ENCODE assay signal across 8 cellular contexts in genomic region chr7:51141451-51141971, GRCh38.
A peak's percentile ranks its signal among the peaks of the same experiment; 100 is the strongest.
DNase-seq lines count a peak whose midpoint lies in the region; ATAC-seq and TF ChIP-seq lines count a peak whose summit lies in the region.

No MANE protein-coding gene starts in this region.

- H3K36me3 ChIP-seq in skeletal muscle tissue (ENCODE audit: control insufficient read depth in 3 of 3, insufficient read depth in 3 of 3, low read length in 3 of 3) (no peaks in the 10 kb centered on the region), A673 (ENCODE audit: insufficient read depth, low read length, poor library complexity, severe bottlenecking) (no peaks in the 10 kb centered on the region)

- intact Hi-C loops in CD4-positive, alpha-beta T cell (cut with DNase I, micrococcal nuclease), result loop anchor here (5.0 kb wide), 2 partner anchors 444 to 674 kb away; no protein-coding TSS in a partner anchor
- intact Hi-C loops in Right ventricle myocardium superior (cut with DNase I), result loop anchor here (5.0 to 10.0 kb wide), 3 partner anchors 357 to 527 kb away; partner anchors contain the start of gene GRB10
- intact Hi-C loops in A673 (cut with micrococcal nuclease; ENCODE audit: unreplicated experiment), result no loop called here

- no peak overlapping the region for H3K4me3 Mint-ChIP-seq in CD4-positive, alpha-beta T cell

- ATAC-seq in CD4-positive, alpha-beta T cell (ENCODE audit: poor library complexity), result peak; percentile 43
- peak; percentile 80 for ATAC-seq in Right ventricle myocardium superior (ENCODE audit: poor library complexity)
- no peak for ATAC-seq in GM18517 (IDR thresholded peaks at IDR 0.05; ENCODE audit: unreplicated experiment)
- no peak for ATAC-seq in HG02938 (IDR thresholded peaks at IDR 0.05; ENCODE audit: unreplicated experiment)

- POLR2A ChIA-PET in CD4-positive, alpha-beta T cell (lab: Charles Lee), result interaction anchor here (0.6 kb wide), 1 partner anchor 401 kb away, joined by 4 read pairs; no protein-coding TSS in a partner anchor
- POLR2A ChIA-PET in A673 (lab: Charles Lee; ENCODE audit: low non-redundant PET), result no interaction called here

- H3K9me3 ChIP-seq in CD4-positive, alpha-beta T cell (ENCODE audit: control insufficient read depth, low read length), result no peaks in the 10 kb centered on the region
- no peaks in the 10 kb centered on the region for H3K9me3 ChIP-seq in skeletal muscle tissue (ENCODE audit: control insufficient read depth in 3 of 3, low read length in 3 of 3)
- H3K9me3 ChIP-seq in A673 (ENCODE audit: low read depth, low read length, poor library complexity, severe bottlenecking), result no peaks in the 10 kb centered on the region

- no peak for TF ChIP-seq CTCF in CD4-positive, alpha-beta T cell (IDR thresholded peaks at IDR 0.05)
- no peak for TF ChIP-seq CTCF in A673 (conservative IDR thresholded peaks at IDR 0.05; ENCODE audit: low read depth, low read length)

- H3K4me1 ChIP-seq in skeletal muscle tissue (ENCODE audit: control insufficient read depth in 3 of 3, insufficient read depth in 3 of 3, low read length in 3 of 3) (peaks cover 2 to 11% (median 10%) of the 10 kb centered on the region in 3 donors), A673 (ENCODE audit: insufficient read depth, low read length, poor library complexity, severe bottlenecking) (no peaks in the 10 kb centered on the region)

- H3K4me3 ChIP-seq in skeletal muscle tissue (ENCODE audit: low read length in 3 of 3) (no peak overlapping the region), A673 (ENCODE audit: low read depth, low read length, poor library complexity, severe bottlenecking) (no peak overlapping the region)

- no peak for DNase-seq in CD4-positive, alpha-beta T cell
- DNase-seq in HT-29 (ENCODE audit: low spot score) (peak; percentile 52), SW480 (ENCODE audit: low spot score) (peak; percentile 51), Right ventricle myocardium superior (no peak), A673 (ENCODE audit: low spot score) (no peak)

- H3K4me1 Mint-ChIP-seq in CD4-positive, alpha-beta T cell (ENCODE audit: low read depth), result peaks cover 14% of the 10 kb centered on the region

- no peaks in the 10 kb centered on the region for H3K27me3 ChIP-seq in CD4-positive, alpha-beta T cell (ENCODE audit: control insufficient read depth, insufficient read depth, low read length)
- no peaks in the 10 kb centered on the region for H3K27me3 ChIP-seq in skeletal muscle tissue (ENCODE audit: control insufficient read depth in 3 of 3, insufficient read depth in 3 of 3, low read length in 3 of 3)
- H3K27me3 ChIP-seq in A673 (replicated peaks; ENCODE audit: insufficient read depth, low read depth, low read length, poor library complexity), result no peaks in the 10 kb centered on the region

- no peak overlapping the region for H3K27ac ChIP-seq in CD4-positive, alpha-beta T cell (ENCODE audit: low read depth, low read length)
- H3K27ac ChIP-seq in skeletal muscle tissue (ENCODE audit: low read depth, low read length), result peak overlapping the region; percentile 33
- H3K27ac ChIP-seq in A673 (ENCODE audit: low read depth, low read length, poor library complexity, severe bottlenecking), result no peak overlapping the region

- no peak overlapping the region for H3K9ac ChIP-seq in skeletal muscle tissue (ENCODE audit: low read depth in 1 of 3, low read length in 3 of 3)

- no TSS peak for BruUV-seq in A673 (replicated peaks; lab: Mats Ljungman, UMichigan)

- CTCF ChIA-PET in CD4-positive, alpha-beta T cell (lab: Charles Lee), result interaction anchor here (0.7 to 1.7 kb wide), 5 partner anchors 10 to 1049 kb away, joined by 3 to 4 read pairs (median 3); no protein-coding TSS in a partner anchor
- CTCF ChIA-PET in A673 (lab: Charles Lee), result interaction anchor here (0.7 kb wide), 1 partner anchor 914 kb away, joined by 6 read pairs; no protein-coding TSS in a partner anchor

- H3K36me3 Mint-ChIP-seq in CD4-positive, alpha-beta T cell (ENCODE audit: low read depth), result no peaks in the 10 kb centered on the region

- H3K9me3 Mint-ChIP-seq in CD4-positive, alpha-beta T cell, result no peaks in the 10 kb centered on the region

- no peak overlapping the region for H3K27ac Mint-ChIP-seq in CD4-positive, alpha-beta T cell

- no peaks in the 10 kb centered on the region for H3K27me3 Mint-ChIP-seq in CD4-positive, alpha-beta T cell

Comparison
In these comparisons a context has a peak if more than half of its experiments do, and no peak if none do; other contexts are left out.
1. ATAC-seq: peak in CD4-positive, alpha-beta T cell (single experiment) and Right ventricle myocardium superior (single experiment); none in GM18517 (single experiment) and HG02938 (single experiment).
2. DNase-seq: peak in HT-29 (single experiment) and SW480 (single experiment); none in CD4-positive, alpha-beta T cell (0 of 10), Right ventricle myocardium superior (single experiment) and A673 (single experiment).